ENCODE assay signal across 1 cellular context in genomic region chr6:44223471-44224153, GRCh38.
A peak's percentile ranks its signal among the peaks of the same experiment; 100 is the strongest.
TF ChIP-seq lines count a peak whose summit lies in the region.

Gene SLC29A1, plus strand, starts transcription at chr6:44223595. Its CDS starts 3,719 bp downstream, at chr6:44227314.

TF ChIP-seq in GM12878, 131 proteins besides CTCF, POLR2A, EP300 and RAD21 (continued from another document and continues in another):
- TF ChIP-seq MEF2B (IDR thresholded peaks at IDR 0.05; ENCODE audit: partially characterized antibody, poor library complexity, severe bottlenecking) (no peak), RELA (IDR thresholded peaks at IDR 0.05; ENCODE audit: borderline replicate concordance, partially characterized antibody) (no peak), EGR1 (IDR thresholded peaks at IDR 0.05; ENCODE audit: borderline replicate concordance in 1 of 2, low read depth in 2 of 2, low read length in 2 of 2) (0 out of 3 replicates have a peak, but pooled peaks of 1 of the 2 experiments have one; percentile 25), MAX (IDR thresholded peaks at IDR 0.05; ENCODE audit: low read depth, low read length) (0 out of 2 replicates have a peak, but pooled peaks have one; percentile 70), MTA3 (IDR thresholded peaks at IDR 0.05; ENCODE audit: borderline replicate concordance, low read length) (no peak), CBX5 (IDR thresholded peaks at IDR 0.05; ENCODE audit: low read depth) (no peak), TCF3 (IDR thresholded peaks at IDR 0.05; ENCODE audit: borderline replicate concordance, insufficient read depth, low read depth, low read length) (peak; percentile 45; the same call in 1 of the 2 replicates), YBX1 (IDR thresholded peaks at IDR 0.05) (no peak), EED (IDR thresholded peaks at IDR 0.05; ENCODE audit: low read depth) (no peak), ATF3 (IDR thresholded peaks at IDR 0.05; ENCODE audit: borderline replicate concordance, extremely low read depth, low read depth, low read length) (no peak), KDM1A (IDR thresholded peaks at IDR 0.05; ENCODE audit: borderline replicate concordance) (no peak), BHLHE40 (IDR thresholded peaks at IDR 0.05; ENCODE audit: borderline replicate concordance in 1 of 2, low read depth in 2 of 2, low read length in 1 of 2) (peak; percentile 93 to 98), SREBF2 (IDR thresholded peaks at IDR 0.05; ENCODE audit: low read length) (no peak), SUPT20H (IDR thresholded peaks at IDR 0.05; ENCODE audit: borderline replicate concordance, control insufficient read depth, low read depth, low read length) (no peak), NKRF (conservative IDR thresholded peaks at IDR 0.05) (peak; percentile 89), ZBTB4 (CRISPR knock-in tag; IDR thresholded peaks at IDR 0.05) (no peak), SREBF1 (IDR thresholded peaks at IDR 0.05; ENCODE audit: low read length) (no peak), RFX5 (IDR thresholded peaks at IDR 0.05; ENCODE audit: low read depth, low read length) (no peak)
- TF ChIP-seq, protein P1, sequence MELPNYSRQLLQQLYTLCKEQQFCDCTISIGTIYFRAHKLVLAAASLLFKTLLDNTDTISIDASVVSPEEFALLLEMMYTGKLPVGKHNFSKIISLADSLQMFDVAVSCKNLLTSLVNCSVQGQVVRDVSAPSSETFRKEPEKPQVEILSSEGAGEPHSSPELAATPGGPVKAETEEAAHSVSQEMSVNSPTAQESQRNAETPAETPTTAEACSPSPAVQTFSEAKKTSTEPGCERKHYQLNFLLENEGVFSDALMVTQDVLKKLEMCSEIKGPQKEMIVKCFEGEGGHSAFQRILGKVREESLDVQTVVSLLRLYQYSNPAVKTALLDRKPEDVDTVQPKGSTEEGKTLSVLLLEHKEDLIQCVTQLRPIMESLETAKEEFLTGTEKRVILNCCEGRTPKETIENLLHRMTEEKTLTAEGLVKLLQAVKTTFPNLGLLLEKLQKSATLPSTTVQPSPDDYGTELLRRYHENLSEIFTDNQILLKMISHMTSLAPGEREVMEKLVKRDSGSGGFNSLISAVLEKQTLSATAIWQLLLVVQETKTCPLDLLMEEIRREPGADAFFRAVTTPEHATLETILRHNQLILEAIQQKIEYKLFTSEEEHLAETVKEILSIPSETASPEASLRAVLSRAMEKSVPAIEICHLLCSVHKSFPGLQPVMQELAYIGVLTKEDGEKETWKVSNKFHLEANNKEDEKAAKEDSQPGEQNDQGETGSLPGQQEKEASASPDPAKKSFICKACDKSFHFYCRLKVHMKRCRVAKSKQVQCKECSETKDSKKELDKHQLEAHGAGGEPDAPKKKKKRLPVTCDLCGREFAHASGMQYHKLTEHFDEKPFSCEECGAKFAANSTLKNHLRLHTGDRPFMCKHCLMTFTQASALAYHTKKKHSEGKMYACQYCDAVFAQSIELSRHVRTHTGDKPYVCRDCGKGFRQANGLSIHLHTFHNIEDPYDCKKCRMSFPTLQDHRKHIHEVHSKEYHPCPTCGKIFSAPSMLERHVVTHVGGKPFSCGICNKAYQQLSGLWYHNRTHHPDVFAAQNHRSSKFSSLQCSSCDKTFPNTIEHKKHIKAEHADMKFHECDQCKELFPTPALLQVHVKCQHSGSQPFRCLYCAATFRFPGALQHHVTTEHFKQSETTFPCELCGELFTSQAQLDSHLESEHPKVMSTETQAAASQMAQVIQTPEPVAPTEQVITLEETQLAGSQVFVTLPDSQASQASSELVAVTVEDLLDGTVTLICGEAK (IDR thresholded peaks at IDR 0.05; ENCODE audit: borderline replicate concordance): no peak
- TF ChIP-seq, protein P2, sequence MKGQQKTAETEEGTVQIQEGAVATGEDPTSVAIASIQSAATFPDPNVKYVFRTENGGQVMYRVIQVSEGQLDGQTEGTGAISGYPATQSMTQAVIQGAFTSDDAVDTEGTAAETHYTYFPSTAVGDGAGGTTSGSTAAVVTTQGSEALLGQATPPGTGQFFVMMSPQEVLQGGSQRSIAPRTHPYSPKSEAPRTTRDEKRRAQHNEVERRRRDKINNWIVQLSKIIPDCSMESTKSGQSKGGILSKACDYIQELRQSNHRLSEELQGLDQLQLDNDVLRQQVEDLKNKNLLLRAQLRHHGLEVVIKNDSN (IDR thresholded peaks at IDR 0.05; ENCODE audit: borderline replicate concordance, extremely low read length, insufficient read depth, low read depth, low read length): peak; percentile 35
- TF ChIP-seq, protein P3, sequence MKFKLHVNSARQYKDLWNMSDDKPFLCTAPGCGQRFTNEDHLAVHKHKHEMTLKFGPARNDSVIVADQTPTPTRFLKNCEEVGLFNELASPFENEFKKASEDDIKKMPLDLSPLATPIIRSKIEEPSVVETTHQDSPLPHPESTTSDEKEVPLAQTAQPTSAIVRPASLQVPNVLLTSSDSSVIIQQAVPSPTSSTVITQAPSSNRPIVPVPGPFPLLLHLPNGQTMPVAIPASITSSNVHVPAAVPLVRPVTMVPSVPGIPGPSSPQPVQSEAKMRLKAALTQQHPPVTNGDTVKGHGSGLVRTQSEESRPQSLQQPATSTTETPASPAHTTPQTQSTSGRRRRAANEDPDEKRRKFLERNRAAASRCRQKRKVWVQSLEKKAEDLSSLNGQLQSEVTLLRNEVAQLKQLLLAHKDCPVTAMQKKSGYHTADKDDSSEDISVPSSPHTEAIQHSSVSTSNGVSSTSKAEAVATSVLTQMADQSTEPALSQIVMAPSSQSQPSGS (IDR thresholded peaks at IDR 0.05; ENCODE audit: low read length): no peak
- TF ChIP-seq, protein P4, sequence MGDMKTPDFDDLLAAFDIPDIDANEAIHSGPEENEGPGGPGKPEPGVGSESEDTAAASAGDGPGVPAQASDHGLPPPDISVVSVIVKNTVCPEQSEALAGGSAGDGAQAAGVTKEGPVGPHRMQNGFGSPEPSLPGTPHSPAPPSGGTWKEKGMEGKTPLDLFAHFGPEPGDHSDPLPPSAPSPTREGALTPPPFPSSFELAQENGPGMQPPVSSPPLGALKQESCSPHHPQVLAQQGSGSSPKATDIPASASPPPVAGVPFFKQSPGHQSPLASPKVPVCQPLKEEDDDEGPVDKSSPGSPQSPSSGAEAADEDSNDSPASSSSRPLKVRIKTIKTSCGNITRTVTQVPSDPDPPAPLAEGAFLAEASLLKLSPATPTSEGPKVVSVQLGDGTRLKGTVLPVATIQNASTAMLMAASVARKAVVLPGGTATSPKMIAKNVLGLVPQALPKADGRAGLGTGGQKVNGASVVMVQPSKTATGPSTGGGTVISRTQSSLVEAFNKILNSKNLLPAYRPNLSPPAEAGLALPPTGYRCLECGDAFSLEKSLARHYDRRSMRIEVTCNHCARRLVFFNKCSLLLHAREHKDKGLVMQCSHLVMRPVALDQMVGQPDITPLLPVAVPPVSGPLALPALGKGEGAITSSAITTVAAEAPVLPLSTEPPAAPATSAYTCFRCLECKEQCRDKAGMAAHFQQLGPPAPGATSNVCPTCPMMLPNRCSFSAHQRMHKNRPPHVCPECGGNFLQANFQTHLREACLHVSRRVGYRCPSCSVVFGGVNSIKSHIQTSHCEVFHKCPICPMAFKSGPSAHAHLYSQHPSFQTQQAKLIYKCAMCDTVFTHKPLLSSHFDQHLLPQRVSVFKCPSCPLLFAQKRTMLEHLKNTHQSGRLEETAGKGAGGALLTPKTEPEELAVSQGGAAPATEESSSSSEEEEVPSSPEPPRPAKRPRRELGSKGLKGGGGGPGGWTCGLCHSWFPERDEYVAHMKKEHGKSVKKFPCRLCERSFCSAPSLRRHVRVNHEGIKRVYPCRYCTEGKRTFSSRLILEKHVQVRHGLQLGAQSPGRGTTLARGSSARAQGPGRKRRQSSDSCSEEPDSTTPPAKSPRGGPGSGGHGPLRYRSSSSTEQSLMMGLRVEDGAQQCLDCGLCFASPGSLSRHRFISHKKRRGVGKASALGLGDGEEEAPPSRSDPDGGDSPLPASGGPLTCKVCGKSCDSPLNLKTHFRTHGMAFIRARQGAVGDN (IDR thresholded peaks at IDR 0.05): 0 out of 2 replicates have a peak, but pooled peaks have one; percentile 40
- TF ChIP-seq, protein P5, sequence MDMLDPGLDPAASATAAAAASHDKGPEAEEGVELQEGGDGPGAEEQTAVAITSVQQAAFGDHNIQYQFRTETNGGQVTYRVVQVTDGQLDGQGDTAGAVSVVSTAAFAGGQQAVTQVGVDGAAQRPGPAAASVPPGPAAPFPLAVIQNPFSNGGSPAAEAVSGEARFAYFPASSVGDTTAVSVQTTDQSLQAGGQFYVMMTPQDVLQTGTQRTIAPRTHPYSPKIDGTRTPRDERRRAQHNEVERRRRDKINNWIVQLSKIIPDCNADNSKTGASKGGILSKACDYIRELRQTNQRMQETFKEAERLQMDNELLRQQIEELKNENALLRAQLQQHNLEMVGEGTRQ (IDR thresholded peaks at IDR 0.05; ENCODE audit: borderline replicate concordance, low read depth, low read length): no peak
- TF ChIP-seq, protein P6, sequence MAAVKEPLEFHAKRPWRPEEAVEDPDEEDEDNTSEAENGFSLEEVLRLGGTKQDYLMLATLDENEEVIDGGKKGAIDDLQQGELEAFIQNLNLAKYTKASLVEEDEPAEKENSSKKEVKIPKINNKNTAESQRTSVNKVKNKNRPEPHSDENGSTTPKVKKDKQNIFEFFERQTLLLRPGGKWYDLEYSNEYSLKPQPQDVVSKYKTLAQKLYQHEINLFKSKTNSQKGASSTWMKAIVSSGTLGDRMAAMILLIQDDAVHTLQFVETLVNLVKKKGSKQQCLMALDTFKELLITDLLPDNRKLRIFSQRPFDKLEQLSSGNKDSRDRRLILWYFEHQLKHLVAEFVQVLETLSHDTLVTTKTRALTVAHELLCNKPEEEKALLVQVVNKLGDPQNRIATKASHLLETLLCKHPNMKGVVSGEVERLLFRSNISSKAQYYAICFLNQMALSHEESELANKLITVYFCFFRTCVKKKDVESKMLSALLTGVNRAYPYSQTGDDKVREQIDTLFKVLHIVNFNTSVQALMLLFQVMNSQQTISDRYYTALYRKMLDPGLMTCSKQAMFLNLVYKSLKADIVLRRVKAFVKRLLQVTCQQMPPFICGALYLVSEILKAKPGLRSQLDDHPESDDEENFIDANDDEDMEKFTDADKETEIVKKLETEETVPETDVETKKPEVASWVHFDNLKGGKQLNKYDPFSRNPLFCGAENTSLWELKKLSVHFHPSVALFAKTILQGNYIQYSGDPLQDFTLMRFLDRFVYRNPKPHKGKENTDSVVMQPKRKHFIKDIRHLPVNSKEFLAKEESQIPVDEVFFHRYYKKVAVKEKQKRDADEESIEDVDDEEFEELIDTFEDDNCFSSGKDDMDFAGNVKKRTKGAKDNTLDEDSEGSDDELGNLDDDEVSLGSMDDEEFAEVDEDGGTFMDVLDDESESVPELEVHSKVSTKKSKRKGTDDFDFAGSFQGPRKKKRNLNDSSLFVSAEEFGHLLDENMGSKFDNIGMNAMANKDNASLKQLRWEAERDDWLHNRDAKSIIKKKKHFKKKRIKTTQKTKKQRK (IDR thresholded peaks at IDR 0.05; ENCODE audit: low read depth, low read length): no peak
- TF ChIP-seq, protein P7, sequence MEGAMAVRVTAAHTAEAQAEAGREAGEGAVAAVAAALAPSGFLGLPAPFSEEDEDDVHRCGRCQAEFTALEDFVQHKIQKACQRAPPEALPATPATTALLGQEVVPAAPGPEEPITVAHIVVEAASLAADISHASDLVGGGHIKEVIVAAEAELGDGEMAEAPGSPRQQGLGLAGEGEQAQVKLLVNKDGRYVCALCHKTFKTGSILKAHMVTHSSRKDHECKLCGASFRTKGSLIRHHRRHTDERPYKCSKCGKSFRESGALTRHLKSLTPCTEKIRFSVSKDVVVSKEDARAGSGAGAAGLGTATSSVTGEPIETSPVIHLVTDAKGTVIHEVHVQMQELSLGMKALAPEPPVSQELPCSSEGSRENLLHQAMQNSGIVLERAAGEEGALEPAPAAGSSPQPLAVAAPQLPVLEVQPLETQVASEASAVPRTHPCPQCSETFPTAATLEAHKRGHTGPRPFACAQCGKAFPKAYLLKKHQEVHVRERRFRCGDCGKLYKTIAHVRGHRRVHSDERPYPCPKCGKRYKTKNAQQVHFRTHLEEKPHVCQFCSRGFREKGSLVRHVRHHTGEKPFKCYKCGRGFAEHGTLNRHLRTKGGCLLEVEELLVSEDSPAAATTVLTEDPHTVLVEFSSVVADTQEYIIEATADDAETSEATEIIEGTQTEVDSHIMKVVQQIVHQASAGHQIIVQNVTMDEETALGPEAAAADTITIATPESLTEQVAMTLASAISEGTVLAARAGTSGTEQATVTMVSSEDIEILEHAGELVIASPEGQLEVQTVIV (IDR thresholded peaks at IDR 0.05; ENCODE audit: borderline replicate concordance, partially characterized antibody): no peak
